In genomic region chr11:128936546-128937275, GRCh38 we compare ENCODE assay signal across 18 cellular contexts. TPM values are rescaled to one million over a fixed set of nuclear protein-coding genes. Genes with fewer than 3 reads are reported as not detected.
DNase-seq lines count a peak whose midpoint lies in the region; ATAC-seq and TF ChIP-seq lines count a peak whose summit lies in the region.
"Had no signal": no experiment of that assay in that cellular context is flagged by ENCODE, and none has a peak within 500 bp of the region (broad histone marks: within the 10 kb centered on the region; RNA-seq: fewer than 3 reads in every experiment).

No MANE protein-coding gene starts in this region.

- WGBS in mesodermal cell (ENCODE audit: insufficient coverage in 2 of 2), 2 experiments = 72 to 73% methylated on average over 14 of the region's 20 CpGs

- ATAC-seq in GM19351 (IDR thresholded peaks at IDR 0.05; ENCODE audit: unreplicated experiment) = no peak
- ATAC-seq: activated naive CD8-positive, alpha-beta T cell treated with anti-CD3 and anti-CD28 coated beads, Interleukin-2, amount 50 U/mL, for 24 hours had no signal

- H3K9me3 ChIP-seq in mesodermal cell (ENCODE audit: control insufficient read depth, low read length) (no peaks in the 10 kb centered on the region), SJCRH30 (replicated peaks) (no peaks in the 10 kb centered on the region)
- H3K9me3 ChIP-seq: MG63, right atrium auricular region had no signal

- peaks cover 21% of the 10 kb centered on the region for H3K4me1 ChIP-seq in mesodermal cell (ENCODE audit: control insufficient read depth, insufficient read depth, low read length, poor library complexity, severe bottlenecking)
- peaks cover 58% of the 10 kb centered on the region for H3K4me1 ChIP-seq in SJCRH30
- H3K4me1 ChIP-seq: right atrium auricular region had no signal

- H3K36me3 Mint-ChIP-seq in brain = no peaks in the 10 kb centered on the region

- H3K27me3 Mint-ChIP-seq in brain = peaks cover 14% of the 10 kb centered on the region
- H3K27me3 Mint-ChIP-seq: activated naive CD8-positive, alpha-beta T cell treated with anti-CD3 and anti-CD28 coated beads, Interleukin-2, amount 50 U/mL, for 24 hours had no signal

- TF ChIP-seq CTCF in brain (conservative IDR thresholded peaks at IDR 0.05) = no peak

- no peaks in the 10 kb centered on the region for H3K36me3 ChIP-seq in mesodermal cell (ENCODE audit: control insufficient read depth, insufficient read depth, low read length)
- H3K36me3 ChIP-seq in SJCRH30 = no peaks in the 10 kb centered on the region
- H3K36me3 ChIP-seq: MG63, right atrium auricular region had no signal

- peak overlapping the region in 3 of 5 experiments; percentile 24 to 94 (median 93) for H3K27ac Mint-ChIP-seq in brain
- H3K27ac Mint-ChIP-seq: activated naive CD8-positive, alpha-beta T cell treated with anti-CD3 and anti-CD28 coated beads, Interleukin-2, amount 50 U/mL, for 24 hours; B cell had no signal

- H3K27ac ChIP-seq in mesodermal cell (ENCODE audit: low read depth, low read length, severe bottlenecking) (peak overlapping the region; percentile 13), SJCRH30 (no peak overlapping the region)
- H3K27ac ChIP-seq: right atrium auricular region, SK-N-MC had no signal

- H3K27me3 ChIP-seq in SJCRH30 = no peaks in the 10 kb centered on the region
- H3K27me3 ChIP-seq: MG63, right atrium auricular region had no signal

- H3K4me1 Mint-ChIP-seq in brain = peaks cover 68% of the 10 kb centered on the region
- H3K4me1 Mint-ChIP-seq: activated naive CD8-positive, alpha-beta T cell treated with anti-CD3 and anti-CD28 coated beads, Interleukin-2, amount 50 U/mL, for 24 hours; B cell had no signal

- H3K4me3 ChIP-seq in mesodermal cell (ENCODE audit: extremely low read depth, insufficient read depth, low read length, poor library complexity, severe bottlenecking) (no peak overlapping the region), SJCRH30 (no peak overlapping the region)
- H3K4me3 ChIP-seq: MG63, right atrium auricular region, SK-N-MC had no signal

- H3K9me3 Mint-ChIP-seq in brain = peaks cover 0 to 13% (median 0%) of the 10 kb centered on the region in 5 experiments
- H3K9me3 Mint-ChIP-seq: activated naive CD8-positive, alpha-beta T cell treated with anti-CD3 and anti-CD28 coated beads, Interleukin-2, amount 50 U/mL, for 24 hours had no signal

- peak overlapping the region in 1 of 5 experiments; percentile 8 for H3K4me3 Mint-ChIP-seq in brain
- H3K4me3 Mint-ChIP-seq: activated naive CD8-positive, alpha-beta T cell treated with anti-CD3 and anti-CD28 coated beads, Interleukin-2, amount 50 U/mL, for 24 hours; B cell had no signal

- peak; percentile 94 for DNase-seq in DMS53 (lab: John Stamatoyannopoulos, UW)
- DNase-seq in NCI-H1436 (lab: John Stamatoyannopoulos, UW) = peak; percentile 77
- no peak for DNase-seq in SJCRH30
- no peak for DNase-seq in activated CD4-positive, alpha-beta T cell treated with anti-CD3 and anti-CD28 coated beads, Interleukin-2, amount 50 U/mL, for 1 hour
- no peak for DNase-seq in DMS 273 (lab: John Stamatoyannopoulos, UW; ENCODE audit: unreplicated experiment)
- DNase-seq: activated CD8-positive, alpha-beta memory T cell treated with anti-CD3 and anti-CD28 coated beads, Interleukin-2, amount 50 U/mL, for 48 hours; activated naive CD8-positive, alpha-beta T cell treated with anti-CD3 and anti-CD28 coated beads, Interleukin-2, amount 50 U/mL, for 24 hours; MG63; NK-92 treated with Interleukin-12 subunit alpha and Interleukin-12 subunit beta, amount 100 ng/mL, for 24 hours; stimulated activated CD4-positive, alpha-beta T cell treated with anti-CD3 and anti-CD28 coated beads, Interleukin-4, amount 100 ng/mL, for 4 hours; stimulated activated naive CD4-positive, alpha-beta T cell had no signal

RNA-seq across cellular contexts. Expression of gene TP53AIP1, which starts 6.0 kb away (rescaled TPM):
- polyA plus RNA-seq in brain (ENCODE audit: insufficient read depth, low read depth, low replicate concordance) = 0.44 TPM
- not detected for polyA plus RNA-seq in mesodermal cell (2013, experiment 1 of 2)
- polyA plus RNA-seq in mesodermal cell (2013, experiment 2 of 2) = not detected
- total RNA-seq in SJCRH30 (2014; rRNA removed; shearing (Covaris generic)) = 0.03 TPM in 1 of 2 replicates, not detected in the other
- total RNA-seq: H4, right atrium auricular region had no signal

RNA-seq across cellular contexts. Expression of gene KCNJ5, which starts 45.6 kb away (rescaled TPM):
- 1.3 TPM for polyA plus RNA-seq in brain (ENCODE audit: insufficient read depth, low read depth, low replicate concordance)
- 0.74 TPM for polyA plus RNA-seq in mesodermal cell (2013, experiment 1 of 2)
- polyA plus RNA-seq in mesodermal cell (2013, experiment 2 of 2) = 0.66 TPM
- total RNA-seq in SJCRH30 (2014; rRNA removed; shearing (Covaris generic)) = 3.1 and 3.2 TPM in 2 replicates
- total RNA-seq: B cell, H4 had no signal

Comparison
In these comparisons a context has a peak if more than half of its experiments do, and no peak if none do; other contexts are left out.
1. DNase-seq: peak in DMS53 (single experiment) and NCI-H1436 (single experiment); none in SJCRH30 (0 of 2), activated CD4-positive, alpha-beta T cell treated with anti-CD3 and anti-CD28 coated beads, Interleukin-2, amount 50 U/mL, for 1 hour (single experiment) and DMS 273 (single experiment).